Comparison of ENCODE assay signal across 20 cellular contexts in the genomic region with DNA sequence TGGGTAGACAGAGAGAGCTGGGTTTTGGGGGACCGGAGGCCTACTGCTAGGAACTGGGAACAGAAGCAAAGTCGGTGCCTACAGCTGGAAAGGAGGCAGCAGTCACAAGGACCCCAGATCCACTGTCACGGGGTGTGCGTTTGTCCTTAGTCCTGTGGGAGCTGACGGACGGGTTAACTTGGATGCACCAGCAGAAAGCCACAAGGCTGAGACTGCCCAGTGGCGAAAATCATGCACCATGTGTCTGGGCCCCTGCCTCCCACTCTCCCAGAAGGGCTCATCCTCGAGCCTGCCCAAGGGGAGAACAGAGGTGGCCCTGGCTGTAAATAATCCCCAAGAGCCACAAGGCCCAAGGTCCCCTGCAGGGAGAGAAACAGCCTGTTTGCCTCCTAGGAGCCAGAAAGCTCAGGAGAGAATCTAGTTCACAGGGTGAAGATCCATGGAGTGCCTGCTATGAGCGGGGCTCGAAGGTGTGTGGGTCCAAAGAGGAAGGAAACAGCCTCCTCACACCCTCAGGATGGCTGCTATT. TPM values are rescaled to one million over a fixed set of nuclear protein-coding genes. Genes with fewer than 3 reads are reported as not detected.
DNase-seq lines count a peak whose midpoint lies in the region; ATAC-seq and TF ChIP-seq lines count a peak whose summit lies in the region.
"Had no signal": no experiment of that assay in that cellular context is flagged by ENCODE, and none has a peak within 500 bp of the region (broad histone marks: within the 10 kb centered on the region; RNA-seq: fewer than 3 reads in every experiment).

No MANE protein-coding gene starts in this region.

- peak overlapping the region; percentile 31 for H2AK5ac ChIP-seq in neuronal stem cell (ENCODE audit: low read depth, low read length)

- no peak overlapping the region for H3K4me3 Mint-ChIP-seq in activated CD4-positive, alpha-beta T cell treated with anti-CD3 and anti-CD28 coated beads, Interleukin-2, amount 10 ng/mL, durations not matched to agents 24 days and 14 days
- H3K4me3 Mint-ChIP-seq in type B pancreatic cell = no peak overlapping the region
- H3K4me3 Mint-ChIP-seq: B cell had no signal

- peak overlapping the region; percentile 23 for H3K27ac ChIP-seq in right cardiac atrium (ENCODE audit: low read length)
- H3K27ac ChIP-seq in neuronal stem cell (replicated peaks; ENCODE audit: low read length) = no peak overlapping the region
- H3K27ac ChIP-seq: 22Rv1, SJCRH30 had no signal

- H3K14ac ChIP-seq in neuronal stem cell (ENCODE audit: low read length) = no peak overlapping the region

- no peak overlapping the region for H2BK12ac ChIP-seq in neuronal stem cell (ENCODE audit: low read length)

- 78% methylated on average over 10 of the region's 10 CpGs for WGBS in right cardiac atrium
- WGBS in neuronal stem cell (ENCODE audit: extremely low coverage in 2 of 2, insufficient read length in 2 of 2, insufficient replicate concordance in 1 of 2), 2 donors = no CpG with 5 or more reads among the region's 10 CpGs

- no peak for TF ChIP-seq CTCF in type B pancreatic cell (conservative IDR thresholded peaks at IDR 0.05)

- DNase-seq in activated CD4-positive, alpha-beta T cell treated with anti-CD3 and anti-CD28 coated beads, Interleukin-2, amount 10 ng/mL, durations not matched to agents 24 days and 14 days = no peak
- DNase-seq in activated CD4-positive, alpha-beta T cell treated with anti-CD3 and anti-CD28 coated beads, Interleukin-2, amount 50 U/mL, for 4 hours = no peak
- DNase-seq in right cardiac atrium (no peak), left cardiac atrium (no peak), neuronal stem cell (ENCODE audit: low spot score) (no peak), type B pancreatic cell (ENCODE audit: extremely low spot score, unreplicated experiment) (no peak), OCI-M1 (lab: John Stamatoyannopoulos, UW) (no peak)
- DNase-seq: DMS 273 treated with DMSO at 0.1 percent for 48 hours; HCEC 1CT; KBM-7; NCI-H1105; NCI-H2081 treated with DMSO at 0.1 percent for 48 hours; NCI-H510A; NCI-H748 treated with DMSO at 0.1 percent for 48 hours; NK-92 treated with Interleukin-12 subunit alpha and Interleukin-12 subunit beta, amount 100 ng/mL, for 24 hours; RPMI8226; SJCRH30 had no signal

- H2AFZ ChIP-seq in neuronal stem cell (ENCODE audit: low read length) = no peak overlapping the region

- H3K9me3 Mint-ChIP-seq in activated CD4-positive, alpha-beta T cell treated with anti-CD3 and anti-CD28 coated beads, Interleukin-2, amount 10 ng/mL, durations not matched to agents 24 days and 14 days = peaks cover 12% of the 10 kb centered on the region
- no peaks in the 10 kb centered on the region for H3K9me3 Mint-ChIP-seq in type B pancreatic cell

- H3K9me3 ChIP-seq in right cardiac atrium (ENCODE audit: control insufficient read depth, low read length) (no peaks in the 10 kb centered on the region), neuronal stem cell (replicated peaks in 1 of 2; ENCODE audit: control insufficient read depth in 2 of 2, insufficient read depth in 1 of 2, low read depth in 1 of 2, low read length in 2 of 2) (no peaks in the 10 kb centered on the region)
- H3K9me3 ChIP-seq: SJCRH30 had no signal

- H3K4me1 ChIP-seq in right cardiac atrium (ENCODE audit: control insufficient read depth, insufficient read depth, low read length) = peaks cover 4% of the 10 kb centered on the region
- peaks cover 12 to 35% of the 10 kb centered on the region in 2 donors for H3K4me1 ChIP-seq in neuronal stem cell (ENCODE audit: control insufficient read depth in 2 of 2, insufficient read depth in 1 of 2, low read depth in 1 of 2, low read length in 2 of 2)

- peak overlapping the region; percentile 57 for H3K18ac ChIP-seq in neuronal stem cell (ENCODE audit: low read length)

- H3K36me3 ChIP-seq in neuronal stem cell (replicated peaks in 1 of 2; ENCODE audit: control insufficient read depth in 2 of 2, insufficient read depth in 2 of 2, low read length in 2 of 2) = no peaks in the 10 kb centered on the region
- H3K36me3 ChIP-seq: SJCRH30 had no signal

- intact Hi-C loops in activated CD4-positive, alpha-beta T cell treated with anti-CD3 and anti-CD28 coated beads, Interleukin-2, amount 10 ng/mL, durations not matched to agents 24 days and 14 days (cut with micrococcal nuclease) = no loop called here
- intact Hi-C loops in right cardiac atrium (cut with DNase I) (no loop called here), left cardiac atrium (cut with DNase I) (no loop called here)

- no peak overlapping the region for H3K9ac ChIP-seq in neuronal stem cell (ENCODE audit: low read depth, low read length, poor library complexity)

- no peak overlapping the region for H2BK5ac ChIP-seq in neuronal stem cell (ENCODE audit: low read length)

- no peak overlapping the region for H2BK120ac ChIP-seq in neuronal stem cell (ENCODE audit: low read depth, low read length)

- H4K91ac ChIP-seq in neuronal stem cell (ENCODE audit: low read depth, low read length, poor library complexity) = no peak overlapping the region

- H2BK15ac ChIP-seq in neuronal stem cell (ENCODE audit: low read length) = peak overlapping the region; percentile 29

- no peaks in the 10 kb centered on the region for H3K27me3 Mint-ChIP-seq in activated CD4-positive, alpha-beta T cell treated with anti-CD3 and anti-CD28 coated beads, Interleukin-2, amount 10 ng/mL, durations not matched to agents 24 days and 14 days
- peaks cover 5% of the 10 kb centered on the region for H3K27me3 Mint-ChIP-seq in type B pancreatic cell
- H3K27me3 Mint-ChIP-seq: B cell had no signal

- ATAC-seq in right cardiac atrium (no peak), left cardiac atrium (no peak), GM18867 (IDR thresholded peaks at IDR 0.05; ENCODE audit: unreplicated experiment) (no peak)

- H3K36me3 Mint-ChIP-seq in activated CD4-positive, alpha-beta T cell treated with anti-CD3 and anti-CD28 coated beads, Interleukin-2, amount 10 ng/mL, durations not matched to agents 24 days and 14 days (ENCODE audit: low read depth) = peaks cover 10% of the 10 kb centered on the region
- no peaks in the 10 kb centered on the region for H3K36me3 Mint-ChIP-seq in type B pancreatic cell

- H3K23ac ChIP-seq in neuronal stem cell (ENCODE audit: low read depth, low read length, poor library complexity) = no peak overlapping the region

- peak overlapping the region; percentile 13 for H3K27ac Mint-ChIP-seq in activated CD4-positive, alpha-beta T cell treated with anti-CD3 and anti-CD28 coated beads, Interleukin-2, amount 10 ng/mL, durations not matched to agents 24 days and 14 days
- H3K27ac Mint-ChIP-seq in type B pancreatic cell = peak overlapping the region; percentile 46
- H3K27ac Mint-ChIP-seq: B cell had no signal

- H3K4me1 Mint-ChIP-seq in activated CD4-positive, alpha-beta T cell treated with anti-CD3 and anti-CD28 coated beads, Interleukin-2, amount 10 ng/mL, durations not matched to agents 24 days and 14 days = peaks cover 16% of the 10 kb centered on the region
- peaks cover 22% of the 10 kb centered on the region for H3K4me1 Mint-ChIP-seq in type B pancreatic cell (ENCODE audit: unreplicated experiment)
- H3K4me1 Mint-ChIP-seq: B cell had no signal

- H3K4me2 ChIP-seq in neuronal stem cell (ENCODE audit: insufficient read depth, low read length, poor library complexity, severe bottlenecking) = no peak overlapping the region

- H3K4me3 ChIP-seq in right cardiac atrium (ENCODE audit: low read length) = no peak overlapping the region
- H3K4me3 ChIP-seq in neuronal stem cell (ENCODE audit: low read length in 2 of 2) = no peak overlapping the region
- H3K4me3 ChIP-seq: SJCRH30 had no signal

- H3K27me3 ChIP-seq in right cardiac atrium (ENCODE audit: control insufficient read depth, insufficient read depth) (no peaks in the 10 kb centered on the region), neuronal stem cell (ENCODE audit: control insufficient read depth in 3 of 3, insufficient read depth in 3 of 3, low read depth in 1 of 3, low read length in 3 of 3) (peaks cover 0 to 8% (median 0%) of the 10 kb centered on the region in 3 experiments)
- H3K27me3 ChIP-seq: SJCRH30 had no signal

- no peak overlapping the region for H4K8ac ChIP-seq in neuronal stem cell (ENCODE audit: low read depth, low read length)

- no peaks in the 10 kb centered on the region for H3K79me1 ChIP-seq in neuronal stem cell (ENCODE audit: low read depth, low read length)

- no peak overlapping the region for H3K4ac ChIP-seq in neuronal stem cell (ENCODE audit: low read length)

RNA-seq across cellular contexts. Expression of gene RALB, which starts 11.7 kb away (rescaled TPM):
- 72.1 and 80.0 TPM in 2 replicates for total RNA-seq in activated CD4-positive, alpha-beta T cell treated with anti-CD3 and anti-CD28 coated beads, Interleukin-2, amount 10 ng/mL, durations not matched to agents 24 days and 14 days
- total RNA-seq in right cardiac atrium (10 to 100 TPM; 44.2 to 57.0 (median 48.1) TPM), left cardiac atrium (10 to 100 TPM; 52.5 to 54.7 TPM), type B pancreatic cell (ENCODE audit: low replicate concordance) (40.4 and 48.1 TPM in 2 replicates)
- polyA plus RNA-seq in right cardiac atrium = 57.2 TPM
- polyA plus RNA-seq in neuronal stem cell (2013, experiment 1 of 2) = 43.4 TPM
- 44.2 TPM for polyA plus RNA-seq in neuronal stem cell (2013, experiment 2 of 2)

RNA-seq across cellular contexts. Expression of gene TMEM185B, which starts 17.8 kb away (rescaled TPM):
- total RNA-seq in activated CD4-positive, alpha-beta T cell treated with anti-CD3 and anti-CD28 coated beads, Interleukin-2, amount 10 ng/mL, durations not matched to agents 24 days and 14 days = 44.3 and 45.8 TPM in 2 replicates
- 10 to 100 TPM; 19.7 to 27.5 (median 21.7) TPM for total RNA-seq in right cardiac atrium
- polyA plus RNA-seq in right cardiac atrium = 13.2 TPM
- 10 to 100 TPM; 22.2 to 24.7 TPM for total RNA-seq in left cardiac atrium
- polyA plus RNA-seq in neuronal stem cell (2013, experiment 1 of 2) = 14.5 TPM
- 14.5 TPM for polyA plus RNA-seq in neuronal stem cell (2013, experiment 2 of 2)
- total RNA-seq in type B pancreatic cell (ENCODE audit: low replicate concordance) = 23.0 and 27.2 TPM in 2 replicates
